ENCODE assay signal across 1 cellular context in genomic region chr9:72390896-72391295, GRCh38.
TF ChIP-seq lines count a peak whose summit lies in the region.

No MANE protein-coding gene starts in this region.

TF ChIP-seq in IMR-90, 13 proteins besides CTCF, POLR2A, EP300 and RAD21 (continued from another document):
- TF ChIP-seq, protein P1, sequence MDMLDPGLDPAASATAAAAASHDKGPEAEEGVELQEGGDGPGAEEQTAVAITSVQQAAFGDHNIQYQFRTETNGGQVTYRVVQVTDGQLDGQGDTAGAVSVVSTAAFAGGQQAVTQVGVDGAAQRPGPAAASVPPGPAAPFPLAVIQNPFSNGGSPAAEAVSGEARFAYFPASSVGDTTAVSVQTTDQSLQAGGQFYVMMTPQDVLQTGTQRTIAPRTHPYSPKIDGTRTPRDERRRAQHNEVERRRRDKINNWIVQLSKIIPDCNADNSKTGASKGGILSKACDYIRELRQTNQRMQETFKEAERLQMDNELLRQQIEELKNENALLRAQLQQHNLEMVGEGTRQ (IDR thresholded peaks at IDR 0.05; ENCODE audit: low read depth, low read length), result no peak
- TF ChIP-seq RFX5 (IDR thresholded peaks at IDR 0.05; ENCODE audit: low read depth, low read length) (no peak), CHD1 (IDR thresholded peaks at IDR 0.05; ENCODE audit: low read depth, low read length) (no peak), CEBPB (IDR thresholded peaks at IDR 0.05; ENCODE audit: low read depth, low read length) (no peak), RCOR1 (IDR thresholded peaks at IDR 0.05; ENCODE audit: insufficient replicate concordance, low read length) (no peak), MXI1 (IDR thresholded peaks at IDR 0.05; ENCODE audit: borderline replicate concordance, low read depth, low read length) (no peak), BHLHE40 (IDR thresholded peaks at IDR 0.05; ENCODE audit: low read depth, low read length) (no peak), NFE2L2 (IDR thresholded peaks at IDR 0.05; ENCODE audit: low read depth, low read length) (no peak), SMC3 (IDR thresholded peaks at IDR 0.05; ENCODE audit: low read depth, low read length) (no peak)
